In genomic region chr7:96526492-96526891, GRCh38 we compare ENCODE assay signal across 15 cellular contexts.
DNase-seq lines count a peak whose midpoint lies in the region; TF ChIP-seq lines count a peak whose summit lies in the region.
"Had no signal": no experiment of that assay in that cellular context is flagged by ENCODE, and none has a peak within 500 bp of the region (broad histone marks: within the 10 kb centered on the region; RNA-seq: fewer than 3 reads in every experiment).

No MANE protein-coding gene starts in this region.

- no peak for TF ChIP-seq CTCF in WERI-Rb-1 (IDR thresholded peaks at IDR 0.05; ENCODE audit: low read depth, low read length)

- no peaks in the 10 kb centered on the region for H3K9me3 ChIP-seq in WERI-Rb-1 (ENCODE audit: severe bottlenecking)

- H3K4me3 ChIP-seq in WERI-Rb-1 (ENCODE audit: low read depth, low read length) = no peak overlapping the region

- no peaks in the 10 kb centered on the region for H3K27me3 ChIP-seq in WERI-Rb-1 (ENCODE audit: insufficient read depth, low read depth, severe bottlenecking)

- DNase-seq in ELF-1 (ENCODE audit: low read depth, low spot score) (peak; percentile 48), ecto neural progenitor cell (ENCODE audit: low spot score) (peak; percentile 49), medulla oblongata (ENCODE audit: extremely low spot score) (peak; percentile 72), pons (ENCODE audit: low spot score) (peak; percentile 68), NCI-H446 (lab: John Stamatoyannopoulos, UW) (no peak), WERI-Rb-1 (no peak), NCI-H748 treated with DMSO at 0.1 percent for 48 hours (lab: John Stamatoyannopoulos, UW) (no peak), MV-4-11 (lab: John Stamatoyannopoulos, UW) (no peak)
- DNase-seq: GOT3, NCI-H1417 treated with DMSO at 0.1 percent for 48 hours, NCI-H2081, NCI-H226, OCI-M1 had no signal

- H3K27ac ChIP-seq in WERI-Rb-1 = no peak overlapping the region
- H3K27ac ChIP-seq: C4-2B, RWPE1 had no signal

- no peaks in the 10 kb centered on the region for H3K36me3 ChIP-seq in WERI-Rb-1

Comparison
In these comparisons a context has a peak if more than half of its experiments do, and no peak if none do; other contexts are left out.
1. DNase-seq: peak in ELF-1 (single experiment), ecto neural progenitor cell (single experiment), medulla oblongata (single experiment) and pons (single experiment); none in NCI-H446 (0 of 2), WERI-Rb-1 (single experiment), NCI-H748 treated with DMSO at 0.1 percent for 48 hours (single experiment) and MV-4-11 (single experiment).